1 cellular context compared by ENCODE assay signal in the genomic region with DNA sequence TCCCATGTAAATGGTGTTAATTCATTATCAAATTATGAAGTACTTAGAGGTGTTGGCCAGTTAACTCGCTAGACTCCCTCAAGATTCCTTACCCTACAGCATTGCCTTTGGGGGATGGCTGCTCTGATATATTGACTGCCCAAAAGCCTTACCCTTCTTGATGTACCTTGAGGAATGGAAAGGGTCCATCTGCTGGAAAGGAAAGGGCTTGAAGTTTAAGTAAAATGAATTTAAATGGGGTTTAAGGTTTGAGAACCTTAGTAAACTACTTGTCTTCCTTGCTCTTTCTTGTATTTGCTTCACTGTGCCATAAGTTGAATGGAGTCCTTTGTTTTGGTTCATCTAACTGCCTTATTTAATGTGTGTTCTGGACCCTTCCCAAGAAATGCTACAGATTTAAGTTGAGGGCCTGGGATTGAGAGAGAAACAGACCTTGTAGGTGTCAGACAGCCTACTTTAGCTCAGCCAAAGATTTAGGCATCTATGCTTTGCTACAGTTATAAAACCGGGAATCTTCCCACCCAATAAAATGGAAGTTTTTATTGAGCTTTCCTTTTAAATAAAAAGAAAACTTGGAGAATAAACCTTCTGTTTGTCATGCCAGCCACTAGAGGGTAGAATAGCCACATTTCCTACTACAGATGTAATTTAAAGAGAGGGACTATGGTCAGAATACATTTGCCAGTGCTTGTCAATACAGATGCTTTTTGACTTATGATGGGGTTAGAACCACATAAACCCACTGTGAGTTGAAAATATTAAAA.
TF ChIP-seq lines count a peak whose summit lies in the region.

No MANE protein-coding gene starts in this region.

TF ChIP-seq in K562, 482 proteins besides CTCF, POLR2A, EP300 and RAD21 (continued from another document):
- peak; percentile 29; the same call in 1 of the 2 replicates for TF ChIP-seq DEAF1 (CRISPR knock-in tag; IDR thresholded peaks at IDR 0.05)
- TF ChIP-seq MED1 (CRISPR knock-in tag; IDR thresholded peaks at IDR 0.05; ENCODE audit: borderline replicate concordance), result no peak
- TF ChIP-seq ZBTB8A (IDR thresholded peaks at IDR 0.05; ENCODE audit: partially characterized antibody), result no peak
- TF ChIP-seq, protein P1, sequence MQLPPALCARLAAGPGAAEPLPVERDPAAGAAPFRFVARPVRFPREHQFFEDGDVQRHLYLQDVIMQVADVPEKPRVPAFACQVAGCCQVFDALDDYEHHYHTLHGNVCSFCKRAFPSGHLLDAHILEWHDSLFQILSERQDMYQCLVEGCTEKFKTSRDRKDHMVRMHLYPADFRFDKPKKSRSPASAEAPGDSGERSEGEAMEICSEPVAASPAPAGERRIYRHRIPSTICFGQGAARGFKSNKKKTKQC (CRISPR knock-in tag; IDR thresholded peaks at IDR 0.05), result no peak
- no peak for TF ChIP-seq PCBP1 (IDR thresholded peaks at IDR 0.05; ENCODE audit: low read depth, low read length, poor library complexity, severe bottlenecking)
- TF ChIP-seq CCNT2 (IDR thresholded peaks at IDR 0.05; ENCODE audit: borderline replicate concordance, extremely low read depth, insufficient read length, low read depth, low read length), result no peak
- TF ChIP-seq THAP7 (CRISPR knock-in tag; IDR thresholded peaks at IDR 0.05), result no peak
